21 cellular contexts compared by ENCODE assay signal in the genomic region with DNA sequence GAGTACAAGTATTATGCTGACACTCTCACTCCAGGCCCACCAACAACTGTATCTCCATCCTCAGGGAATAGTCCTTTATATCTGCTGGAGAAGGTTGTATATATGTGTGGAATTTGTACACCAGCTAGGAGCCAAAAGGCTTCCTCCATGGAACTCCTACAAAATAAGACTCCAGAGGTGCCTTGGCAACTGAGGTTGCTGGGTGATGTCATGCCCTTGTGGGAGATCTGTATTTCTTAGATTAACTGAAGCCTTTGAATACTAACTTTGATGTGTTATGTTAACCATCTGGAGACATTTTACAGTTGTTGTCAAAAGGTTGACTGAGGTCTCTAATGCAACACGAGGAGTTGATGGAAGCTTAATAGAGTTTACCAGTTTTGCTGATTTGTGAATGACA.
DNase-seq lines count a peak whose midpoint lies in the region; ATAC-seq and TF ChIP-seq lines count a peak whose summit lies in the region.
"Had no signal": no experiment of that assay in that cellular context is flagged by ENCODE, and none has a peak within 500 bp of the region (broad histone marks: within the 10 kb centered on the region; RNA-seq: fewer than 3 reads in every experiment).

No MANE protein-coding gene starts in this region.

- intact Hi-C loops in left ventricle myocardium inferior (cut with micrococcal nuclease) = no loop called here

- no peak overlapping the region for H3K4me2 ChIP-seq in GM23338
- H3K4me2 ChIP-seq: A549, BLaER1 had no signal

- ATAC-seq in GM23338 = no peak
- ATAC-seq: A549, PC-3 had no signal

- H3K27ac ChIP-seq in GM23338 (ENCODE audit: low read depth) (no peak overlapping the region), left ventricle myocardium inferior (replicated peaks) (no peak overlapping the region)
- H3K27ac ChIP-seq: A549, BLaER1, RWPE1, SJSA1 had no signal

- H4K20me1 ChIP-seq in GM23338 (replicated peaks; ENCODE audit: insufficient read depth) = no peaks in the 10 kb centered on the region
- H4K20me1 ChIP-seq: BLaER1 had no signal

- H3K4me1 ChIP-seq in GM23338 (ENCODE audit: insufficient read depth) (peaks cover 13% of the 10 kb centered on the region), left ventricle myocardium inferior (peaks cover 40% of the 10 kb centered on the region)
- H3K4me1 ChIP-seq: A549, BLaER1 had no signal

- H3K4me3 Mint-ChIP-seq in brain (peak overlapping the region in 1 of 5 experiments; percentile 5), GM23338 (no peak overlapping the region)
- H3K4me3 Mint-ChIP-seq: CD4-positive, alpha-beta memory T cell had no signal

- no peaks in the 10 kb centered on the region for H3K27me3 Mint-ChIP-seq in brain
- no peaks in the 10 kb centered on the region for H3K27me3 Mint-ChIP-seq in GM23338 (ENCODE audit: insufficient read depth, low read depth, poor library complexity)

- no peaks in the 10 kb centered on the region for H3K9me3 Mint-ChIP-seq in brain
- no peaks in the 10 kb centered on the region for H3K9me3 Mint-ChIP-seq in GM23338
- H3K9me3 Mint-ChIP-seq: CD4-positive, alpha-beta memory T cell had no signal

- H3K27ac Mint-ChIP-seq in brain (peak overlapping the region; percentile 18 to 81 (median 34)), GM23338 (no peak overlapping the region)
- H3K27ac Mint-ChIP-seq: CD4-positive, alpha-beta memory T cell had no signal

- H2AFZ ChIP-seq in GM23338 = no peak overlapping the region

- no peaks in the 10 kb centered on the region for H3K79me2 ChIP-seq in GM23338 (replicated peaks; ENCODE audit: insufficient read depth)

- H3K9me3 ChIP-seq in left ventricle myocardium inferior (replicated peaks) = no peaks in the 10 kb centered on the region
- H3K9me3 ChIP-seq: A549, BLaER1, SJSA1 had no signal

- TF ChIP-seq CTCF in brain (conservative IDR thresholded peaks at IDR 0.05) (no peak), GM23338 (conservative IDR thresholded peaks at IDR 0.05; ENCODE audit: low read depth in 2 of 2) (no peak), left ventricle myocardium inferior (IDR thresholded peaks at IDR 0.05; ENCODE audit: borderline replicate concordance) (no peak)

- H3K4me1 Mint-ChIP-seq in brain (peaks cover 97% of the 10 kb centered on the region), GM23338 (peaks cover 32% of the 10 kb centered on the region)
- H3K4me1 Mint-ChIP-seq: CD4-positive, alpha-beta memory T cell had no signal

- peak; percentile 75 for DNase-seq in DMS 273 (lab: John Stamatoyannopoulos, UW; ENCODE audit: unreplicated experiment)
- peak; percentile 74 for DNase-seq in Jurkat, Clone E6-1 (ENCODE audit: low read depth, low spot score)
- peak; percentile 46 for DNase-seq in iris pigment epithelial cell (ENCODE audit: low read depth)
- DNase-seq in NCI-H2227 (lab: John Stamatoyannopoulos, UW; ENCODE audit: unreplicated experiment) = no peak
- no peak for DNase-seq in GM23338 (ENCODE audit: low spot score)
- DNase-seq in left ventricle myocardium inferior = no peak
- no peak for DNase-seq in stimulated activated CD8-positive, alpha-beta memory T cell treated with anti-CD3 and anti-CD28 coated beads, Interleukin-4, amount 100 ng/mL, for 48 hours
- DNase-seq: CD4-positive, alpha-beta memory T cell; DMS53; NCI-H1105; NCI-H1694; NCI-H2081 treated with DMSO at 0.1 percent for 48 hours; NCI-H2227 treated with DMSO at 0.1 percent for 48 hours; NCI-H510A treated with DMSO at 0.1 percent for 48 hours; NCI-H82; PC-3 had no signal

- no peaks in the 10 kb centered on the region for H3K36me3 ChIP-seq in GM23338 (ENCODE audit: insufficient read depth)
- H3K36me3 ChIP-seq in left ventricle myocardium inferior = no peaks in the 10 kb centered on the region
- H3K36me3 ChIP-seq: BLaER1, SJSA1 had no signal

- H3K36me3 Mint-ChIP-seq in brain = no peaks in the 10 kb centered on the region
- no peaks in the 10 kb centered on the region for H3K36me3 Mint-ChIP-seq in GM23338 (ENCODE audit: low read depth)
- H3K36me3 Mint-ChIP-seq: CD4-positive, alpha-beta memory T cell had no signal

- no peaks in the 10 kb centered on the region for H3F3A ChIP-seq in GM23338 (replicated peaks; ENCODE audit: low read depth)

- 0 out of 2 replicates have a peak, but pooled peaks cover 3% of the 10 kb centered on the region for H3K9me2 ChIP-seq in GM23338 (ENCODE audit: insufficient read depth)

- H3K4me3 ChIP-seq in Jurkat, Clone E6-1 (ENCODE audit: low read length) = no peak overlapping the region
- no peak overlapping the region for H3K4me3 ChIP-seq in GM23338
- H3K4me3 ChIP-seq in left ventricle myocardium inferior = no peak overlapping the region
- H3K4me3 ChIP-seq: A549, BLaER1, SJSA1 had no signal

- no peaks in the 10 kb centered on the region for H3K27me3 ChIP-seq in GM23338 (ENCODE audit: insufficient read depth)
- H3K27me3 ChIP-seq in left ventricle myocardium inferior (ENCODE audit: low read depth) = no peaks in the 10 kb centered on the region
- H3K27me3 ChIP-seq: BLaER1, SJSA1 had no signal

TF ChIP-seq in GM23338, 12 proteins besides CTCF, POLR2A, EP300 and RAD21 (continues in another document):
- TF ChIP-seq CREB1 (CRISPR knock-in tag; IDR thresholded peaks at IDR 0.05; ENCODE audit: low read depth) = no peak
- TF ChIP-seq, protein P1, sequence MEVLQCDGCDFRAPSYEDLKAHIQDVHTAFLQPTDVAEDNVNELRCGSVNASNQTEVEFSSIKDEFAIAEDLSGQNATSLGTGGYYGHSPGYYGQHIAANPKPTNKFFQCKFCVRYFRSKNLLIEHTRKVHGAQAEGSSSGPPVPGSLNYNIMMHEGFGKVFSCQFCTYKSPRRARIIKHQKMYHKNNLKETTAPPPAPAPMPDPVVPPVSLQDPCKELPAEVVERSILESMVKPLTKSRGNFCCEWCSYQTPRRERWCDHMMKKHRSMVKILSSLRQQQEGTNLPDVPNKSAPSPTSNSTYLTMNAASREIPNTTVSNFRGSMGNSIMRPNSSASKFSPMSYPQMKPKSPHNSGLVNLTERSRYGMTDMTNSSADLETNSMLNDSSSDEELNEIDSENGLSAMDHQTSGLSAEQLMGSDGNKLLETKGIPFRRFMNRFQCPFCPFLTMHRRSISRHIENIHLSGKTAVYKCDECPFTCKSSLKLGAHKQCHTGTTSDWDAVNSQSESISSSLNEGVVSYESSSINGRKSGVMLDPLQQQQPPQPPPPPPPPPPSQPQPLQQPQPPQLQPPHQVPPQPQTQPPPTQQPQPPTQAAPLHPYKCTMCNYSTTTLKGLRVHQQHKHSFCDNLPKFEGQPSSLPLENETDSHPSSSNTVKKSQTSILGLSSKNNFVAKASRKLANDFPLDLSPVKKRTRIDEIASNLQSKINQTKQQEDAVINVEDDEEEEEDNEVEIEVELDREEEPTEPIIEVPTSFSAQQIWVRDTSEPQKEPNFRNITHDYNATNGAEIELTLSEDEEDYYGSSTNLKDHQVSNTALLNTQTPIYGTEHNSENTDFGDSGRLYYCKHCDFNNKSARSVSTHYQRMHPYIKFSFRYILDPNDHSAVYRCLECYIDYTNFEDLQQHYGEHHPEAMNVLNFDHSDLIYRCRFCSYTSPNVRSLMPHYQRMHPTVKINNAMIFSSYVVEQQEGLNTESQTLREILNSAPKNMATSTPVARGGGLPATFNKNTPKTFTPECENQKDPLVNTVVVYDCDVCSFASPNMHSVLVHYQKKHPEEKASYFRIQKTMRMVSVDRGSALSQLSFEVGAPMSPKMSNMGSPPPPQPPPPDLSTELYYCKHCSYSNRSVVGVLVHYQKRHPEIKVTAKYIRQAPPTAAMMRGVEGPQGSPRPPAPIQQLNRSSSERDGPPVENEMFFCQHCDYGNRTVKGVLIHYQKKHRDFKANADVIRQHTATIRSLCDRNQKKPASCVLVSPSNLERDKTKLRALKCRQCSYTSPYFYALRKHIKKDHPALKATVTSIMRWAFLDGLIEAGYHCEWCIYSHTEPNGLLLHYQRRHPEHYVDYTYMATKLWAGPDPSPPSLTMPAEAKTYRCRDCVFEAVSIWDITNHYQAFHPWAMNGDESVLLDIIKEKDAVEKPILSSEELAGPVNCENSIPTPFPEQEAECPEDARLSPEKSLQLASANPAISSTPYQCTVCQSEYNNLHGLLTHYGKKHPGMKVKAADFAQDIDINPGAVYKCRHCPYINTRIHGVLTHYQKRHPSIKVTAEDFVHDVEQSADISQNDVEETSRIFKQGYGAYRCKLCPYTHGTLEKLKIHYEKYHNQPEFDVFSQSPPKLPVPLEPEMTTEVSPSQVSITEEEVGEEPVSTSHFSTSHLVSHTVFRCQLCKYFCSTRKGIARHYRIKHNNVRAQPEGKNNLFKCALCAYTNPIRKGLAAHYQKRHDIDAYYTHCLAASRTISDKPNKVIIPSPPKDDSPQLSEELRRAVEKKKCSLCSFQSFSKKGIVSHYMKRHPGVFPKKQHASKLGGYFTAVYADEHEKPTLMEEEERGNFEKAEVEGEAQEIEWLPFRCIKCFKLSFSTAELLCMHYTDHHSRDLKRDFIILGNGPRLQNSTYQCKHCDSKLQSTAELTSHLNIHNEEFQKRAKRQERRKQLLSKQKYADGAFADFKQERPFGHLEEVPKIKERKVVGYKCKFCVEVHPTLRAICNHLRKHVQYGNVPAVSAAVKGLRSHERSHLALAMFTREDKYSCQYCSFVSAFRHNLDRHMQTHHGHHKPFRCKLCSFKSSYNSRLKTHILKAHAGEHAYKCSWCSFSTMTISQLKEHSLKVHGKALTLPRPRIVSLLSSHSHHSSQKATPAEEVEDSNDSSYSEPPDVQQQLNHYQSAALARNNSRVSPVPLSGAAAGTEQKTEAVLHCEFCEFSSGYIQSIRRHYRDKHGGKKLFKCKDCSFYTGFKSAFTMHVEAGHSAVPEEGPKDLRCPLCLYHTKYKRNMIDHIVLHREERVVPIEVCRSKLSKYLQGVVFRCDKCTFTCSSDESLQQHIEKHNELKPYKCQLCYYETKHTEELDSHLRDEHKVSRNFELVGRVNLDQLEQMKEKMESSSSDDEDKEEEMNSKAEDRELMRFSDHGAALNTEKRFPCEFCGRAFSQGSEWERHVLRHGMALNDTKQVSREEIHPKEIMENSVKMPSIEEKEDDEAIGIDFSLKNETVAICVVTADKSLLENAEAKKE (CRISPR knock-in tag; IDR thresholded peaks at IDR 0.05) = no peak

Comparison
In these comparisons a context has a peak if more than half of its experiments do, and no peak if none do; other contexts are left out.
1. DNase-seq: peak in DMS 273 (single experiment), Jurkat, Clone E6-1 (single experiment) and iris pigment epithelial cell (single experiment); none in NCI-H2227 (single experiment), GM23338 (single experiment), left ventricle myocardium inferior (single experiment) and stimulated activated CD8-positive, alpha-beta memory T cell treated with anti-CD3 and anti-CD28 coated beads, Interleukin-4, amount 100 ng/mL, for 48 hours (single experiment).